In genomic region chr7:99028261-99028971, GRCh38 we compare ENCODE assay signal across 18 cellular contexts.
DNase-seq lines count a peak whose midpoint lies in the region; ATAC-seq and TF ChIP-seq lines count a peak whose summit lies in the region.
"Had no signal": no experiment of that assay in that cellular context is flagged by ENCODE, and none has a peak within 500 bp of the region (broad histone marks: within the 10 kb centered on the region; RNA-seq: fewer than 3 reads in every experiment).

No MANE protein-coding gene starts in this region.

- no peaks in the 10 kb centered on the region for H3K9me3 Mint-ChIP-seq in activated CD4-positive, alpha-beta T cell treated with anti-CD3 and anti-CD28 coated beads for 36 hours (ENCODE audit: low read depth)
- no peaks in the 10 kb centered on the region for H3K9me3 Mint-ChIP-seq in activated B cell treated with CpG ODN at 0.5 μM for 24 hours
- H3K9me3 Mint-ChIP-seq in endothelial cell (ENCODE audit: unreplicated experiment) = no peaks in the 10 kb centered on the region
- H3K9me3 Mint-ChIP-seq in stimulated activated memory B cell treated with anti-CD40 and anti-IgM and Interleukin-4, amounts not matched to agents 10 μg/mL and 1 μg/mL and 100 μg/mL, for 72 hours = no peaks in the 10 kb centered on the region
- H3K9me3 Mint-ChIP-seq: CD8-positive, alpha-beta T cell had no signal

- no peaks in the 10 kb centered on the region for H3K4me1 ChIP-seq in SJCRH30
- H3K4me1 ChIP-seq: prostate gland, vagina had no signal

- ATAC-seq in activated CD4-positive, alpha-beta T cell treated with anti-CD3 and anti-CD28 coated beads for 36 hours = no peak
- no peak for ATAC-seq in activated B cell treated with CpG ODN at 0.5 μM for 24 hours (ENCODE audit: low read depth)
- ATAC-seq in stimulated activated memory B cell treated with anti-CD40 and anti-IgM and Interleukin-4, amounts not matched to agents 10 μg/mL and 1 μg/mL and 100 μg/mL, for 72 hours = no peak
- ATAC-seq: CD8-positive, alpha-beta T cell; stimulated activated naive CD8-positive, alpha-beta T cell treated with anti-CD3 and anti-CD28 coated beads, Interleukin-15, Interleukin-2, amounts not matched to agents 100 U/mL and 50 U/mL, for 24 hours had no signal

- peaks cover 59% of the 10 kb centered on the region for H3K36me3 ChIP-seq in SJCRH30

- H3K36me3 Mint-ChIP-seq in activated CD4-positive, alpha-beta T cell treated with anti-CD3 and anti-CD28 coated beads for 36 hours (ENCODE audit: low read depth) = peaks cover 30% of the 10 kb centered on the region
- H3K36me3 Mint-ChIP-seq in activated B cell treated with CpG ODN at 0.5 μM for 24 hours (ENCODE audit: low read depth) (peaks cover 58% of the 10 kb centered on the region), endothelial cell (ENCODE audit: low read depth, unreplicated experiment) (peaks cover 44% of the 10 kb centered on the region)
- peaks cover 47% of the 10 kb centered on the region for H3K36me3 Mint-ChIP-seq in stimulated activated memory B cell treated with anti-CD40 and anti-IgM and Interleukin-4, amounts not matched to agents 10 μg/mL and 1 μg/mL and 100 μg/mL, for 72 hours

- intact Hi-C loops in activated CD4-positive, alpha-beta T cell treated with anti-CD3 and anti-CD28 coated beads for 36 hours (cut with DNase I, micrococcal nuclease) = no loop called here
- intact Hi-C loops in activated B cell treated with CpG ODN at 0.5 μM for 24 hours (cut with micrococcal nuclease) = no loop called here

- no peak overlapping the region for H3K4me3 ChIP-seq in SJCRH30
- H3K4me3 ChIP-seq: A549, left ventricle myocardium inferior, prostate gland, spleen, vagina had no signal

- H3K27me3 Mint-ChIP-seq in activated CD4-positive, alpha-beta T cell treated with anti-CD3 and anti-CD28 coated beads for 36 hours = no peaks in the 10 kb centered on the region
- no peaks in the 10 kb centered on the region for H3K27me3 Mint-ChIP-seq in activated B cell treated with CpG ODN at 0.5 μM for 24 hours
- H3K27me3 Mint-ChIP-seq in endothelial cell (ENCODE audit: unreplicated experiment) = peaks cover 21% of the 10 kb centered on the region
- H3K27me3 Mint-ChIP-seq in stimulated activated memory B cell treated with anti-CD40 and anti-IgM and Interleukin-4, amounts not matched to agents 10 μg/mL and 1 μg/mL and 100 μg/mL, for 72 hours = no peaks in the 10 kb centered on the region

- H3K4me1 Mint-ChIP-seq in activated CD4-positive, alpha-beta T cell treated with anti-CD3 and anti-CD28 coated beads for 36 hours = peaks cover 3% of the 10 kb centered on the region
- no peaks in the 10 kb centered on the region for H3K4me1 Mint-ChIP-seq in activated B cell treated with CpG ODN at 0.5 μM for 24 hours
- H3K4me1 Mint-ChIP-seq in endothelial cell (ENCODE audit: unreplicated experiment) = peaks cover 36% of the 10 kb centered on the region
- H3K4me1 Mint-ChIP-seq in stimulated activated memory B cell treated with anti-CD40 and anti-IgM and Interleukin-4, amounts not matched to agents 10 μg/mL and 1 μg/mL and 100 μg/mL, for 72 hours = peaks cover 5% of the 10 kb centered on the region

- H3K4me3 Mint-ChIP-seq in activated CD4-positive, alpha-beta T cell treated with anti-CD3 and anti-CD28 coated beads for 36 hours = no peak overlapping the region
- H3K4me3 Mint-ChIP-seq in activated B cell treated with CpG ODN at 0.5 μM for 24 hours (no peak overlapping the region), endothelial cell (ENCODE audit: unreplicated experiment) (peak overlapping the region; percentile 54)
- no peak overlapping the region for H3K4me3 Mint-ChIP-seq in stimulated activated memory B cell treated with anti-CD40 and anti-IgM and Interleukin-4, amounts not matched to agents 10 μg/mL and 1 μg/mL and 100 μg/mL, for 72 hours
- H3K4me3 Mint-ChIP-seq: CD8-positive, alpha-beta T cell had no signal

- H3K27ac ChIP-seq in SJCRH30 = no peak overlapping the region
- H3K27ac ChIP-seq: A549, prostate gland, VCaP had no signal

- H3K27ac Mint-ChIP-seq in activated CD4-positive, alpha-beta T cell treated with anti-CD3 and anti-CD28 coated beads for 36 hours = peak overlapping the region; percentile 58
- H3K27ac Mint-ChIP-seq in activated B cell treated with CpG ODN at 0.5 μM for 24 hours = peak overlapping the region; percentile 30
- peak overlapping the region; percentile 72 for H3K27ac Mint-ChIP-seq in endothelial cell (ENCODE audit: unreplicated experiment)
- peak overlapping the region; percentile 14 for H3K27ac Mint-ChIP-seq in stimulated activated memory B cell treated with anti-CD40 and anti-IgM and Interleukin-4, amounts not matched to agents 10 μg/mL and 1 μg/mL and 100 μg/mL, for 72 hours

- TF ChIP-seq CTCF in activated B cell treated with CpG ODN at 0.5 μM for 24 hours (IDR thresholded peaks at IDR 0.05) (no peak), endothelial cell (IDR thresholded peaks at IDR 0.05; ENCODE audit: unreplicated experiment) (no peak)

- no peaks in the 10 kb centered on the region for H3K27me3 ChIP-seq in SJCRH30
- H3K27me3 ChIP-seq: spleen, vagina had no signal

- DNase-seq in activated CD4-positive, alpha-beta T cell treated with anti-CD3 and anti-CD28 coated beads for 36 hours = no peak
- no peak for DNase-seq in activated CD4-positive, alpha-beta T cell treated with anti-CD3 and anti-CD28 coated beads, Interleukin-2, amount 50 U/mL, for 1 hour
- DNase-seq in activated B cell treated with CpG ODN at 0.5 μM for 24 hours = no peak
- DNase-seq in endothelial cell (ENCODE audit: low spot score) = no peak
- DNase-seq in hypothalamus (lab: John Stamatoyannopoulos, UW) = no peak
- DNase-seq in stimulated activated CD4-positive, alpha-beta T cell treated with anti-CD3 and anti-CD28 coated beads, Interleukin-4, amount 100 ng/mL, for 4 hours = no peak
- DNase-seq in SJCRH30 = no peak
- DNase-seq: CD8-positive, alpha-beta T cell; left ventricle myocardium inferior; NCI-H82; spleen; stimulated activated naive CD8-positive, alpha-beta T cell treated with anti-CD3 and anti-CD28 coated beads, Interleukin-15, Interleukin-2, amounts not matched to agents 100 U/mL and 50 U/mL, for 24 hours; SW 1271 had no signal

- POLR2A ChIA-PET in activated CD4-positive, alpha-beta T cell treated with anti-CD3 and anti-CD28 coated beads for 36 hours (lab: Charles Lee) = no interaction called here
- POLR2A ChIA-PET in activated B cell treated with CpG ODN at 0.5 μM for 24 hours (lab: Charles Lee) = no interaction called here

- CTCF ChIA-PET in activated CD4-positive, alpha-beta T cell treated with anti-CD3 and anti-CD28 coated beads for 36 hours (lab: Charles Lee) = no interaction called here
- CTCF ChIA-PET in activated B cell treated with CpG ODN at 0.5 μM for 24 hours (lab: Charles Lee) = no interaction called here

- no peaks in the 10 kb centered on the region for H3K9me3 ChIP-seq in SJCRH30 (replicated peaks)
- H3K9me3 ChIP-seq: A549, prostate gland, spleen, vagina had no signal

Comparison
In these comparisons a context has a peak if more than half of its experiments do, and no peak if none do; other contexts are left out.
1. H3K27ac Mint-ChIP-seq: peak in every context shown above with its lines; median percentile 72 in endothelial cell; 58 in activated CD4-positive, alpha-beta T cell treated with anti-CD3 and anti-CD28 coated beads for 36 hours; 30 in activated B cell treated with CpG ODN at 0.5 μM for 24 hours; 14 in stimulated activated memory B cell treated with anti-CD40 and anti-IgM and Interleukin-4, amounts not matched to agents 10 μg/mL and 1 μg/mL and 100 μg/mL, for 72 hours.